Comparison of ENCODE assay signal across 8 cellular contexts in genomic region chr4:4248885-4249203, GRCh38. TPM values are rescaled to one million over a fixed set of nuclear protein-coding genes. Genes with fewer than 3 reads are reported as not detected.
DNase-seq lines count a peak whose midpoint lies in the region; ATAC-seq and TF ChIP-seq lines count a peak whose summit lies in the region.

No MANE protein-coding gene starts in this region.

- H3K27ac ChIP-seq in C4-2B = peak overlapping the region; percentile 95

- H3K4me3 Mint-ChIP-seq in dendritic cell treated with granulocyte-macrophage colony-stimulating factor and Interleukin-4, amounts not matched to agents 40 ng/mL and 50 ng/mL, for 4 days = peak overlapping the region; percentile 95
- H3K4me3 Mint-ChIP-seq in natural killer cell treated with Interleukin-12 subunit alpha and Interleukin-12 subunit beta and Interleukin-15 and Interleukin-18, amount 100 ng/mL, for 72 hours = peak overlapping the region; percentile 96

- H3K27ac Mint-ChIP-seq in dendritic cell treated with granulocyte-macrophage colony-stimulating factor and Interleukin-4, amounts not matched to agents 40 ng/mL and 50 ng/mL, for 4 days = peak overlapping the region; percentile 97
- H3K27ac Mint-ChIP-seq in natural killer cell treated with Interleukin-12 subunit alpha and Interleukin-12 subunit beta and Interleukin-15 and Interleukin-18, amount 100 ng/mL, for 72 hours = peak overlapping the region; percentile 98 to 99

- DNase-seq in M059J (ENCODE audit: low read depth) = peak; percentile 16
- DNase-seq in natural killer cell treated with Interleukin-12 subunit alpha and Interleukin-12 subunit beta and Interleukin-15 and Interleukin-18, amount 100 ng/mL, for 72 hours (ENCODE audit: low spot score) = no peak
- DNase-seq in SKM-1 treated with dmso at 0.1 percent for 144 hours (lab: John Stamatoyannopoulos, UW; ENCODE audit: unreplicated experiment) = no peak
- no peak for DNase-seq in NCI-H524 (lab: John Stamatoyannopoulos, UW)
- DNase-seq in iPS-NIHi7 (ENCODE audit: extremely low spot score) = no peak

- H3K4me1 Mint-ChIP-seq in dendritic cell treated with granulocyte-macrophage colony-stimulating factor and Interleukin-4, amounts not matched to agents 40 ng/mL and 50 ng/mL, for 4 days (ENCODE audit: low read depth) = peaks cover 30% of the 10 kb centered on the region
- peaks cover 22 to 31% of the 10 kb centered on the region in 2 donors for H3K4me1 Mint-ChIP-seq in natural killer cell treated with Interleukin-12 subunit alpha and Interleukin-12 subunit beta and Interleukin-15 and Interleukin-18, amount 100 ng/mL, for 72 hours (ENCODE audit: low read depth in 2 of 2)

- TF ChIP-seq CTCF in C4-2B (conservative IDR thresholded peaks at IDR 0.05) = no peak

- H3K9me3 Mint-ChIP-seq in dendritic cell treated with granulocyte-macrophage colony-stimulating factor and Interleukin-4, amounts not matched to agents 40 ng/mL and 50 ng/mL, for 4 days = no peaks in the 10 kb centered on the region
- H3K9me3 Mint-ChIP-seq in natural killer cell treated with Interleukin-12 subunit alpha and Interleukin-12 subunit beta and Interleukin-15 and Interleukin-18, amount 100 ng/mL, for 72 hours = no peaks in the 10 kb centered on the region

- no peak for ATAC-seq in natural killer cell treated with Interleukin-12 subunit alpha and Interleukin-12 subunit beta and Interleukin-15 and Interleukin-18, amount 100 ng/mL, for 72 hours
- no peak for ATAC-seq in GM21360 (IDR thresholded peaks at IDR 0.05; ENCODE audit: unreplicated experiment)

- intact Hi-C loops in dendritic cell treated with granulocyte-macrophage colony-stimulating factor and Interleukin-4, amounts not matched to agents 40 ng/mL and 50 ng/mL, for 4 days (cut with micrococcal nuclease) = loop anchor here (1.0 to 10.0 kb wide), 2 partner anchors 41 to 176 kb away; partner anchors contain the start of genes LYAR and ZBTB49

- peaks cover 29% of the 10 kb centered on the region for H3K36me3 Mint-ChIP-seq in dendritic cell treated with granulocyte-macrophage colony-stimulating factor and Interleukin-4, amounts not matched to agents 40 ng/mL and 50 ng/mL, for 4 days (ENCODE audit: low read depth)
- peaks cover 16% of the 10 kb centered on the region for H3K36me3 Mint-ChIP-seq in natural killer cell treated with Interleukin-12 subunit alpha and Interleukin-12 subunit beta and Interleukin-15 and Interleukin-18, amount 100 ng/mL, for 72 hours

- peaks cover 15% of the 10 kb centered on the region for H3K27me3 Mint-ChIP-seq in dendritic cell treated with granulocyte-macrophage colony-stimulating factor and Interleukin-4, amounts not matched to agents 40 ng/mL and 50 ng/mL, for 4 days
- H3K27me3 Mint-ChIP-seq in natural killer cell treated with Interleukin-12 subunit alpha and Interleukin-12 subunit beta and Interleukin-15 and Interleukin-18, amount 100 ng/mL, for 72 hours = no peaks in the 10 kb centered on the region

RNA-seq across cellular contexts. Expression of gene TMEM128, which starts 0.8 kb away (rescaled TPM):
- 21.0 and 28.0 TPM in 2 replicates for total RNA-seq in M059J (2014; rRNA removed; shearing (Covaris generic))
- 10 to 100 TPM; 15.0 to 21.2 TPM for total RNA-seq in natural killer cell treated with Interleukin-12 subunit alpha and Interleukin-12 subunit beta and Interleukin-15 and Interleukin-18, amount 100 ng/mL, for 72 hours

RNA-seq across cellular contexts. Expression of gene OTOP1, which starts 22.1 kb away (rescaled TPM):
- total RNA-seq in M059J (2014; rRNA removed; shearing (Covaris generic)) = not detected in 2 replicates
- total RNA-seq in natural killer cell treated with Interleukin-12 subunit alpha and Interleukin-12 subunit beta and Interleukin-15 and Interleukin-18, amount 100 ng/mL, for 72 hours = not detected

RNA-seq across cellular contexts. Expression of gene LYAR, which starts 41.1 kb away (rescaled TPM):
- total RNA-seq in M059J (2014; rRNA removed; shearing (Covaris generic)) = 24.9 and 26.1 TPM in 2 replicates
- 10 to 100 TPM; 39.1 to 59.7 TPM for total RNA-seq in natural killer cell treated with Interleukin-12 subunit alpha and Interleukin-12 subunit beta and Interleukin-15 and Interleukin-18, amount 100 ng/mL, for 72 hours

RNA-seq across cellular contexts. Expression of gene ZBTB49, which starts 41.2 kb away (rescaled TPM):
- 4.2 and 6.2 TPM in 2 replicates for total RNA-seq in M059J (2014; rRNA removed; shearing (Covaris generic))
- total RNA-seq in natural killer cell treated with Interleukin-12 subunit alpha and Interleukin-12 subunit beta and Interleukin-15 and Interleukin-18, amount 100 ng/mL, for 72 hours = 1 to 10 TPM; 8.4 to 8.7 TPM
